ENCODE assay signal across 1 cellular context in the genomic region with DNA sequence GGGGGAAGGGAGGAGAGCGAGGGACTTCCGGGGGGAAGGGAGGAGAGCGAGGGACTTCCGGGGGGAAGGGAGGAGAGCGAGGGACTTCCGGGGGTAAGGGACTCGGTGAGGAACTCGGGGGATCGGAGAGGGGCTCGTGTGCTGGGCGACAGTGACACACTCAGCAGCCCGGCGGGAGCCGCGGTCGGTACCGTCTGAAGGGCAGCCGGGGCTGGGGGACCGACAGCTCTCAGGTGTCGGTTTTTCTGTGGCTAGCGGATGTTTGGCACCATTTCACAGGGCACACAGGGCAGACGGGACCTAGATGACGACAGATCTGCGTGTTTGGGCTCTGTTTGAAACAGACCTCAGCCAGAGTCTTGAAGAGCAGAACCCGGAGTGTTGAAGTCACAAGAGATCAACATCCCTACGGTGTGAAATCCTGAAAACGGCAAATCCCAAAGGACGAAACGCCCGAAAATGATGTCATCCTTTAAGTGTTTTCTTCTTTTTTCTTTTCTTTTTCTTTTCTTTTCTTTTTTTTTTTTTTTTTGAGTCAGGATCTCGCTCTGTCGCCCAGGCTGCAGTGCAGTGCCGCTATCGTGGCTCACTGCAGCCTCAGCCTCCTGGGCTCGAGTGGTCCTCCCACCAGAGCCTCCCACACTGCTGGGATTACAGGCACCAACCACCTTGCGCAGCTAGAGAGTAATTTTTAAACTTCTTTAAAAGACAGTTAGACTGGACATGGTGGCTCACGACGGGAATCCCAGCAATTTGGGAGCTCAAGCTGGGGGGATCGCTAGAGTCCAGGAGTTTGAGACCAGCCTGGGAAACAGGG.
TF ChIP-seq lines count a peak whose summit lies in the region.

No MANE protein-coding gene starts in this region.

TF ChIP-seq in H1, 55 proteins besides CTCF, POLR2A, EP300 and RAD21 (continued from another document):
- TF ChIP-seq TAF7 (optimal IDR thresholded peaks at IDR 0.05; ENCODE audit: borderline replicate concordance, low read depth, low read length) (peak; percentile 46), MAFK (IDR thresholded peaks at IDR 0.05; ENCODE audit: low read depth, low read length) (no peak), TCF12 (IDR thresholded peaks at IDR 0.05; ENCODE audit: low read depth, low read length) (no peak), GABPA (IDR thresholded peaks at IDR 0.05; ENCODE audit: borderline replicate concordance, insufficient read depth, low read length) (peak; percentile 98; the same call in 1 of the 2 replicates), TBP (IDR thresholded peaks at IDR 0.05; ENCODE audit: low read depth, low read length) (peak; percentile 62; the same call in 1 of the 2 replicates), TAF1 (IDR thresholded peaks at IDR 0.05; ENCODE audit: low read depth, low read length) (peak; percentile 81), RNF2 (IDR thresholded peaks at IDR 0.05; ENCODE audit: borderline replicate concordance, low read depth, low read length, missing control alignments, poor library complexity, severe bottlenecking) (no peak), SP4 (IDR thresholded peaks at IDR 0.05; ENCODE audit: low read length) (0 out of 2 replicates have a peak, but pooled peaks have one; percentile 65), POLR2AphosphoS5 (IDR thresholded peaks at IDR 0.05; ENCODE audit: low read depth, low read length) (peak; percentile 74), EGR1 (IDR thresholded peaks at IDR 0.05; ENCODE audit: borderline replicate concordance, low read depth, low read length) (0 out of 2 replicates have a peak, but pooled peaks have one; percentile 26), KDM4A (IDR thresholded peaks at IDR 0.05; ENCODE audit: low read depth, low read length, severe bottlenecking) (peak; percentile 2), CREB1 (IDR thresholded peaks at IDR 0.05) (peak; percentile 16; the same call in 1 of the 2 replicates), SIN3A (conservative IDR thresholded peaks at IDR 0.05 in 1 of 2, IDR thresholded peaks at IDR 0.05 in 1 of 2; ENCODE audit: low read depth in 1 of 2, low read length in 2 of 2) (peak in 1 of 2 experiments; percentile 65; a peak in 1 of 4 replicates), RBBP5 (IDR thresholded peaks at IDR 0.05; ENCODE audit: borderline replicate concordance, low read depth, low read length) (peak; percentile 44; the same call in 1 of the 2 replicates)
- TF ChIP-seq, protein P1, sequence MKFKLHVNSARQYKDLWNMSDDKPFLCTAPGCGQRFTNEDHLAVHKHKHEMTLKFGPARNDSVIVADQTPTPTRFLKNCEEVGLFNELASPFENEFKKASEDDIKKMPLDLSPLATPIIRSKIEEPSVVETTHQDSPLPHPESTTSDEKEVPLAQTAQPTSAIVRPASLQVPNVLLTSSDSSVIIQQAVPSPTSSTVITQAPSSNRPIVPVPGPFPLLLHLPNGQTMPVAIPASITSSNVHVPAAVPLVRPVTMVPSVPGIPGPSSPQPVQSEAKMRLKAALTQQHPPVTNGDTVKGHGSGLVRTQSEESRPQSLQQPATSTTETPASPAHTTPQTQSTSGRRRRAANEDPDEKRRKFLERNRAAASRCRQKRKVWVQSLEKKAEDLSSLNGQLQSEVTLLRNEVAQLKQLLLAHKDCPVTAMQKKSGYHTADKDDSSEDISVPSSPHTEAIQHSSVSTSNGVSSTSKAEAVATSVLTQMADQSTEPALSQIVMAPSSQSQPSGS (IDR thresholded peaks at IDR 0.05; ENCODE audit: low read length): 0 out of 2 replicates have a peak, but pooled peaks have one; percentile 45
- TF ChIP-seq, protein P2, sequence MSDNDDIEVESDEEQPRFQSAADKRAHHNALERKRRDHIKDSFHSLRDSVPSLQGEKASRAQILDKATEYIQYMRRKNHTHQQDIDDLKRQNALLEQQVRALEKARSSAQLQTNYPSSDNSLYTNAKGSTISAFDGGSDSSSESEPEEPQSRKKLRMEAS (IDR thresholded peaks at IDR 0.05): peak; percentile 17; the same call in 1 of the 2 replicates
